In genomic region chr20:45948261-45948733, GRCh38 we compare ENCODE assay signal across 18 cellular contexts. TPM values are rescaled to one million over a fixed set of nuclear protein-coding genes. Genes with fewer than 3 reads are reported as not detected.
DNase-seq lines count a peak whose midpoint lies in the region; ATAC-seq and TF ChIP-seq lines count a peak whose summit lies in the region.
"Had no signal": no experiment of that assay in that cellular context is flagged by ENCODE, and none has a peak within 500 bp of the region (broad histone marks: within the 10 kb centered on the region; RNA-seq: fewer than 3 reads in every experiment).

No MANE protein-coding gene starts in this region.

- H3K27ac ChIP-seq in RWPE1: peak overlapping the region; percentile 86
- peak overlapping the region; percentile 35 to 87 (median 78) for H3K27ac ChIP-seq in spleen
- peak overlapping the region in 2 of 4 donors; percentile 25 to 82 for H3K27ac ChIP-seq in tibial nerve
- H3K27ac ChIP-seq: thyroid gland had no signal

- no peak for DNase-seq in activated naive CD4-positive, alpha-beta T cell treated with anti-CD3 and anti-CD28 coated beads for 36 hours
- DNase-seq in RWPE1 (ENCODE audit: low spot score): no peak
- DNase-seq in effector memory CD8-positive, alpha-beta T cell: no peak
- no peak for DNase-seq in spleen
- DNase-seq in tibial nerve (ENCODE audit: low spot score in 2 of 2): no peak
- DNase-seq: CD4-positive, CD25-positive, alpha-beta regulatory T cell; DMS53; heart left ventricle; MV-4-11; naive thymus-derived CD4-positive, alpha-beta T cell; NCI-H1930; NCI-H446 treated with DMSO at 0.1 percent for 48 hours; thyroid gland had no signal

- H3K9me3 ChIP-seq in spleen: no peaks in the 10 kb centered on the region
- H3K9me3 ChIP-seq in tibial nerve: no peaks in the 10 kb centered on the region
- H3K9me3 ChIP-seq: heart left ventricle, thyroid gland had no signal

- H3K4me3 ChIP-seq in spleen: no peak overlapping the region
- H3K4me3 ChIP-seq in tibial nerve: no peak overlapping the region
- H3K4me3 ChIP-seq: heart left ventricle, smooth muscle cell, thyroid gland had no signal

- POLR2A ChIA-PET in RWPE1 (lab: Yijun Ruan, JAX; ENCODE audit: low non-redundant PET): interaction anchor here (0.6 to 5.6 kb wide), 3 partner anchors 14 to 987 kb away, joined by 4 to 35 read pairs (median 6); partner anchors contain the start of gene PCIF1

- H3K27me3 Mint-ChIP-seq in activated naive CD4-positive, alpha-beta T cell treated with anti-CD3 and anti-CD28 coated beads, Interleukin-2, amount 50 U/mL, for 24 hours: no peaks in the 10 kb centered on the region
- no peaks in the 10 kb centered on the region for H3K27me3 Mint-ChIP-seq in activated naive CD4-positive, alpha-beta T cell treated with anti-CD3 and anti-CD28 coated beads for 36 hours (ENCODE audit: low read depth)
- H3K27me3 Mint-ChIP-seq in effector memory CD8-positive, alpha-beta T cell: no peaks in the 10 kb centered on the region
- H3K27me3 Mint-ChIP-seq: CD4-positive, CD25-positive, alpha-beta regulatory T cell; naive thymus-derived CD4-positive, alpha-beta T cell had no signal

- H3K27ac Mint-ChIP-seq in activated naive CD4-positive, alpha-beta T cell treated with anti-CD3 and anti-CD28 coated beads, Interleukin-2, amount 50 U/mL, for 24 hours: peak overlapping the region; percentile 41
- no peak overlapping the region for H3K27ac Mint-ChIP-seq in activated naive CD4-positive, alpha-beta T cell treated with anti-CD3 and anti-CD28 coated beads for 36 hours
- peak overlapping the region; percentile 56 to 92 for H3K27ac Mint-ChIP-seq in effector memory CD8-positive, alpha-beta T cell

- CTCF ChIA-PET in activated naive CD4-positive, alpha-beta T cell treated with anti-CD3 and anti-CD28 coated beads for 36 hours (lab: Charles Lee): interaction anchor here (0.6 to 4.3 kb wide), 2 partner anchors 22 to 148 kb away, joined by 3 to 19 read pairs; no protein-coding TSS in a partner anchor
- CTCF ChIA-PET in RWPE1 (lab: Yijun Ruan, JAX): interaction anchor here (0.6 to 3.4 kb wide), 7 partner anchors 12 to 450 kb away, joined by 3 to 19 read pairs (median 4); no protein-coding TSS in a partner anchor

- WGBS in spleen, 5 donors: 70 to 82% (median 74%) methylated on average over 4 to 7 of the region's 7 CpGs
- WGBS in tibial nerve, 2 donors: 76 to 83% methylated on average over 3 to 7 of the region's 7 CpGs

- peaks cover 0 to 100% (median 100%) of the 10 kb centered on the region in 6 donors for H3K36me3 ChIP-seq in spleen
- peaks cover 3 to 100% (median 61%) of the 10 kb centered on the region in 3 donors for H3K36me3 ChIP-seq in tibial nerve

- H3K27me3 ChIP-seq in spleen (replicated peaks in 1 of 7) (no peaks in the 10 kb centered on the region), tibial nerve (no peaks in the 10 kb centered on the region)
- H3K27me3 ChIP-seq: heart left ventricle, thyroid gland had no signal

- H3K4me1 Mint-ChIP-seq in activated naive CD4-positive, alpha-beta T cell treated with anti-CD3 and anti-CD28 coated beads, Interleukin-2, amount 50 U/mL, for 24 hours: peaks cover 19% of the 10 kb centered on the region
- H3K4me1 Mint-ChIP-seq in activated naive CD4-positive, alpha-beta T cell treated with anti-CD3 and anti-CD28 coated beads for 36 hours (ENCODE audit: low read depth): peaks cover 10% of the 10 kb centered on the region
- peaks cover 21 to 41% of the 10 kb centered on the region in 2 donors for H3K4me1 Mint-ChIP-seq in effector memory CD8-positive, alpha-beta T cell (ENCODE audit: low read depth in 2 of 2)

- peaks cover 8% of the 10 kb centered on the region for H3K36me3 Mint-ChIP-seq in activated naive CD4-positive, alpha-beta T cell treated with anti-CD3 and anti-CD28 coated beads, Interleukin-2, amount 50 U/mL, for 24 hours
- peaks cover 21% of the 10 kb centered on the region for H3K36me3 Mint-ChIP-seq in activated naive CD4-positive, alpha-beta T cell treated with anti-CD3 and anti-CD28 coated beads for 36 hours (ENCODE audit: low read depth)
- H3K36me3 Mint-ChIP-seq in effector memory CD8-positive, alpha-beta T cell (ENCODE audit: insufficient read depth): peaks cover 64% of the 10 kb centered on the region

- TF ChIP-seq EP300 in tibial nerve (IDR thresholded peaks at IDR 0.05): no peak

- no peak for ATAC-seq in effector memory CD8-positive, alpha-beta T cell (replicated peaks)
- ATAC-seq in HG02870 (IDR thresholded peaks at IDR 0.05; ENCODE audit: unreplicated experiment) (no peak), HG02678 (IDR thresholded peaks at IDR 0.05; ENCODE audit: unreplicated experiment) (no peak)
- ATAC-seq: heart left ventricle; naive thymus-derived CD4-positive, alpha-beta T cell; WTC11 had no signal

- no peak overlapping the region for H3K4me3 Mint-ChIP-seq in activated naive CD4-positive, alpha-beta T cell treated with anti-CD3 and anti-CD28 coated beads, Interleukin-2, amount 50 U/mL, for 24 hours
- no peak overlapping the region for H3K4me3 Mint-ChIP-seq in activated naive CD4-positive, alpha-beta T cell treated with anti-CD3 and anti-CD28 coated beads for 36 hours
- H3K4me3 Mint-ChIP-seq in effector memory CD8-positive, alpha-beta T cell: no peak overlapping the region
- H3K4me3 Mint-ChIP-seq: CD4-positive, CD25-positive, alpha-beta regulatory T cell; naive thymus-derived CD4-positive, alpha-beta T cell; WTC11 had no signal

- H3K4me1 ChIP-seq in spleen: peaks cover 0 to 65% (median 38%) of the 10 kb centered on the region in 6 donors
- peaks cover 0 to 26% (median 2%) of the 10 kb centered on the region in 4 donors for H3K4me1 ChIP-seq in tibial nerve

- TF ChIP-seq CTCF in RWPE1 (conservative IDR thresholded peaks at IDR 0.05; ENCODE audit: low read depth) (no peak), spleen (IDR thresholded peaks at IDR 0.05 in 8 of 11, conservative IDR thresholded peaks at IDR 0.05 in 3 of 11) (no peak), tibial nerve (IDR thresholded peaks at IDR 0.05) (no peak)

- intact Hi-C loops in activated naive CD4-positive, alpha-beta T cell treated with anti-CD3 and anti-CD28 coated beads for 36 hours (cut with micrococcal nuclease): no loop called here
- intact Hi-C loops in spleen (cut with DNase I; ENCODE audit: low total_unique reads): no loop called here

- TF ChIP-seq POLR2A in spleen (IDR thresholded peaks at IDR 0.05) (no peak), tibial nerve (IDR thresholded peaks at IDR 0.05) (no peak)

- H3K9me3 Mint-ChIP-seq in activated naive CD4-positive, alpha-beta T cell treated with anti-CD3 and anti-CD28 coated beads, Interleukin-2, amount 50 U/mL, for 24 hours: no peaks in the 10 kb centered on the region
- no peaks in the 10 kb centered on the region for H3K9me3 Mint-ChIP-seq in activated naive CD4-positive, alpha-beta T cell treated with anti-CD3 and anti-CD28 coated beads for 36 hours
- H3K9me3 Mint-ChIP-seq in effector memory CD8-positive, alpha-beta T cell: no peaks in the 10 kb centered on the region
- H3K9me3 Mint-ChIP-seq: naive thymus-derived CD4-positive, alpha-beta T cell; WTC11 had no signal

RNA-seq across cellular contexts. Expression of gene PCIF1, which starts 13.8 kb away (rescaled TPM):
- total RNA-seq in activated naive CD4-positive, alpha-beta T cell treated with anti-CD3 and anti-CD28 coated beads for 36 hours: 10 to 100 TPM; 39.2 to 39.5 TPM
- total RNA-seq in spleen: 10 to 100 TPM; 41.2 to 61.9 (median 52.4) TPM
- 10 to 100 TPM; 25.1 to 33.8 (median 31.0) TPM for polyA plus RNA-seq in spleen
- total RNA-seq in tibial nerve: 10 to 100 TPM; 52.2 to 59.0 (median 53.0) TPM

RNA-seq across cellular contexts. Expression of gene ZNF335, which starts 23.7 kb away (rescaled TPM):
- 10 to 100 TPM; 26.8 to 28.0 TPM for total RNA-seq in activated naive CD4-positive, alpha-beta T cell treated with anti-CD3 and anti-CD28 coated beads for 36 hours
- total RNA-seq in spleen (10 to 100 TPM; 25.9 to 46.3 (median 33.8) TPM), tibial nerve (10 to 100 TPM; 24.3 to 42.3 (median 28.6) TPM)
- polyA plus RNA-seq in spleen: 10 to 100 TPM in 2 of 3 donors, 1 to 10 TPM in 1; 8.2 to 17.9 (median 17.8) TPM

RNA-seq across cellular contexts. Expression of gene PLTP, which starts 36.3 kb away (rescaled TPM):
- 1 to 10 TPM; 4.3 to 4.8 TPM for total RNA-seq in activated naive CD4-positive, alpha-beta T cell treated with anti-CD3 and anti-CD28 coated beads for 36 hours
- total RNA-seq in spleen (100 to 1,000 TPM in 2 of 7 donors, 10 to 100 TPM in 5; 19.2 to 430 (median 46.7) TPM), tibial nerve (100 to 1,000 TPM in 3 of 4 donors, 10 to 100 TPM in 1; 74.7 to 713 (median 134) TPM)
- 10 to 100 TPM in 2 of 3 donors, 1 to 10 TPM in 1; 7.5 to 58.2 (median 16.7) TPM for polyA plus RNA-seq in spleen
- polyA plus RNA-seq: naive thymus-derived CD4-positive, alpha-beta T cell had no signal

RNA-seq across cellular contexts. Expression of gene CTSA, which starts 57.2 kb away (rescaled TPM):
- 10 to 100 TPM; 28.7 to 31.5 TPM for total RNA-seq in activated naive CD4-positive, alpha-beta T cell treated with anti-CD3 and anti-CD28 coated beads for 36 hours
- total RNA-seq in spleen: 100 to 1,000 TPM; 162 to 203 (median 183) TPM
- polyA plus RNA-seq in spleen: 100 to 1,000 TPM in 1 of 3 donors, 10 to 100 TPM in 2; 56.6 to 105 (median 65.8) TPM
- 10 to 100 TPM; 50.4 to 87.3 (median 71.7) TPM for total RNA-seq in tibial nerve

RNA-seq across cellular contexts. Expression of gene NEURL2, which starts 57.3 kb away (rescaled TPM):
- total RNA-seq in activated naive CD4-positive, alpha-beta T cell treated with anti-CD3 and anti-CD28 coated beads for 36 hours: 1 to 10 TPM in 1 of 2 experiments, under 1 TPM in 1; 0.99 to 1.4 TPM
- total RNA-seq in spleen (10 to 100 TPM in 2 of 7 donors, 1 to 10 TPM in 5; 3.3 to 19.4 (median 6.4) TPM), tibial nerve (10 to 100 TPM in 3 of 4 donors, 1 to 10 TPM in 1; 7.7 to 42.9 (median 15.6) TPM)
- polyA plus RNA-seq in spleen: 1 to 10 TPM; 2.7 to 4.4 (median 3.5) TPM
